23 cellular contexts compared by ENCODE assay signal in genomic region chr1:1455366-1455884, GRCh38. TPM values are rescaled to one million over a fixed set of nuclear protein-coding genes. Genes with fewer than 3 reads are reported as not detected.
"Had no signal": no experiment of that assay in that cellular context is flagged by ENCODE, and none has a peak within 500 bp of the region (broad histone marks: within the 10 kb centered on the region; RNA-seq: fewer than 3 reads in every experiment).

No MANE protein-coding gene starts in this region.

- H3K27me3 ChIP-seq: dorsolateral prefrontal cortex, gastrocnemius medialis, heart right ventricle had no signal

- H3K4me1 ChIP-seq: esophagus muscularis mucosa, gastrocnemius medialis, heart right ventricle, left lung, lower lobe of right lung had no signal

- ATAC-seq: gastrocnemius medialis, left cardiac atrium, left lung, left ventricle myocardium superior, mucosa of descending colon had no signal

- H3K36me3 ChIP-seq: esophagus muscularis mucosa, gastrocnemius medialis, heart right ventricle, left lung, lower lobe of right lung had no signal

- H3K27ac ChIP-seq: coronary artery, dorsolateral prefrontal cortex, esophagus muscularis mucosa, gastrocnemius medialis, heart right ventricle, left lung, lower lobe of right lung had no signal

- H3K9me3 ChIP-seq: esophagus muscularis mucosa, gastrocnemius medialis, heart right ventricle, left lung, lower lobe of right lung, mucosa of descending colon had no signal

- DNase-seq: dermis blood vessel endothelial cell; dorsolateral prefrontal cortex; effector CD4-positive, alpha-beta T cell; effector memory CD4-positive, alpha-beta T cell; foreskin melanocyte; gastrocnemius medialis; glutamatergic neuron; head of caudate nucleus; heart right ventricle; hippocampal formation; left cardiac atrium; left ventricle myocardium superior; lower lobe of right lung; mesenchymal stem cell; mucosa of descending colon; naive B cell had no signal

- H3K4me3 ChIP-seq: coronary artery, dorsolateral prefrontal cortex, esophagus muscularis mucosa, gastrocnemius medialis, heart right ventricle, left lung, lower lobe of right lung, mucosa of descending colon had no signal

RNA-seq across cellular contexts. Expression of gene ATAD3C, which starts 5.9 kb away (rescaled TPM):
- total RNA-seq: endothelial cell of umbilical vein, glomerular endothelial cell, myocyte had no signal
- polyA plus RNA-seq: fibroblast of lung had no signal

RNA-seq across cellular contexts. Expression of gene ANKRD65, which starts 34.3 kb away (rescaled TPM):
- total RNA-seq: glomerular endothelial cell, myocyte had no signal
